ENCODE assay signal across 26 cellular contexts in genomic region chr16:13194766-13195165, GRCh38.
"Had no signal": no experiment of that assay in that cellular context is flagged by ENCODE, and none has a peak within 500 bp of the region (broad histone marks: within the 10 kb centered on the region; RNA-seq: fewer than 3 reads in every experiment).

No MANE protein-coding gene starts in this region.

- H3K36me3 ChIP-seq: left lung, lower lobe of right lung, pancreas, prostate gland, spleen, suprapubic skin, thoracic aorta, tibial artery, upper lobe of right lung, uterus had no signal

- H3K4me1 ChIP-seq: left lung, lower lobe of right lung, pancreas, prostate gland, spleen, suprapubic skin, tibial artery, upper lobe of right lung, uterus had no signal

- H3K9me3 ChIP-seq: lower lobe of right lung, prostate gland, suprapubic skin, upper lobe of right lung, uterus had no signal

- H3K27me3 ChIP-seq: hepatocyte, left lung, pancreas, spleen, suprapubic skin, tibial artery, upper lobe of right lung, uterus had no signal

- H3K79me2 ChIP-seq: hepatocyte had no signal

- H3K4me2 ChIP-seq: hepatocyte had no signal

- H3K4me3 ChIP-seq: hepatocyte, left lung, lower lobe of right lung, pancreas, prostate gland, spleen, suprapubic skin, thoracic aorta, tibial artery, upper lobe of right lung, uterus had no signal

- H3K27ac ChIP-seq: hepatocyte, left lung, lower lobe of right lung, pancreas, prostate gland, spleen, suprapubic skin, thoracic aorta, tibial artery, upper lobe of right lung, uterus had no signal

- ATAC-seq: left colon; left lung; lower lobe of right lung; naive thymus-derived CD8-positive, alpha-beta T cell; pancreas; right cardiac atrium; sciatic nerve; stimulated activated effector memory CD8-positive, alpha-beta T cell treated with anti-CD3 and anti-CD28 coated beads, Interleukin-12 subunit alpha, Interleukin-12 subunit beta, amount 100 ng/mL, for 72 hours; upper lobe of right lung had no signal

- H2AFZ ChIP-seq: hepatocyte had no signal

- DNase-seq: islet precursor cell; left colon; left lung; lower lobe of right lung; mammary epithelial cell; mesenchymal stem cell; naive thymus-derived CD8-positive, alpha-beta T cell; nucleus accumbens; pancreas; posterior cingulate gyrus; retina; right cardiac atrium; small intestine; spleen; stimulated activated CD4-positive, alpha-beta T cell treated with anti-CD3 and anti-CD28 coated beads, Interleukin-4, amount 100 ng/mL, for 24 hours; stimulated activated naive CD4-positive, alpha-beta T cell; tibial artery; trophoblast cell; upper lobe of right lung; uterus had no signal
